ENCODE assay signal across 8 cellular contexts in the genomic region with DNA sequence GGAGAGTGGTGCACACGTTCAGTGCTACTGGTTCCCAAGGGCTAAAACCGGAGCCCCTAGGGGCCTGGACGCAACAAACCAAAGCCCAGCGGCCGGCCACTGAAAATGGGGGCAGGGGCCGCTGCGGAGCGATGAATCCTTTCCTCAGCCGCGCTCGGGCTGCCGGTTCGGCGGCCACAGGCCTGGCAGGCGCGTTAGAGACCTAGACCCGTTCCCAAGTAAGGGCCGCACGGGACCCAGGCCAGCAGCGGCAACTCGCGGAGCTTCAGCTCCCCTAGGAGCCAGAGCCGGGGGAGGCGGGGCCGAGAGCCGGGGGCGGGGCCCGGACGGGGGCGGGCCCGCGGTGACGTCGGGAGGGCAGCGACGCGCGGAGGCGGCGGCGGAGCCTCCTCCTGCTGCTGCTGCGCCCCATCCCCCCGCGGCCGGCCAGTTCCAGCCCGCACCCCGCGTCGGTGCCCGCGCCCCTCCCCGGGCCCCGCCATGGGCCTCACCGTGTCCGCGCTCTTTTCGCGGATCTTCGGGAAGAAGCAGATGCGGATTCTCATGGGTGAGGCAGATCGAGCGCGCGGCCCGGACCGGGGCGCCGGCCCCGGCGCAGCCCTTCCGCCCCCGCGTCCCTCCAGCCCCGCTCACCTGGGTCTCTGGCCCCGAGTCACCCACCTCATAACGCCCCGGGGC. TPM values are rescaled to one million over a fixed set of nuclear protein-coding genes. Genes with fewer than 3 reads are reported as not detected.
DNase-seq lines count a peak whose midpoint lies in the region; ATAC-seq and TF ChIP-seq lines count a peak whose summit lies in the region.

ARF5 (plus strand) TSS at position 393 of the 678 bp plus-strand sequence; CDS start at position 481, 88 bp downstream.

- ATAC-seq in GM19351 (IDR thresholded peaks at IDR 0.05; ENCODE audit: unreplicated experiment) (peak; percentile 72), HG03520 (IDR thresholded peaks at IDR 0.05; ENCODE audit: unreplicated experiment) (peak; percentile 63), lower lobe of right lung (peak; percentile 95)
- peak; percentile 82 for ATAC-seq in activated CD8-positive, alpha-beta T cell treated with anti-CD3 and anti-CD28 coated beads for 36 hours

- H3K36me3 Mint-ChIP-seq in activated CD8-positive, alpha-beta T cell treated with anti-CD3 and anti-CD28 coated beads for 36 hours (ENCODE audit: low read depth) = peaks cover 19% of the 10 kb centered on the region

- peaks cover 40% of the 10 kb centered on the region for H3K4me1 ChIP-seq in lower lobe of right lung

- H3K36me3 ChIP-seq in lower lobe of right lung = peaks cover 29% of the 10 kb centered on the region

- H3K4me3 Mint-ChIP-seq in activated CD8-positive, alpha-beta T cell treated with anti-CD3 and anti-CD28 coated beads for 36 hours = peak within 1 kb of the TSS; percentile 93

- POLR2A ChIA-PET in activated CD8-positive, alpha-beta T cell treated with anti-CD3 and anti-CD28 coated beads for 36 hours (lab: Charles Lee) = interaction anchor here (0.6 to 1.2 kb wide), 4 partner anchors 12 to 516 kb away, joined by 3 to 5 read pairs (median 3); no protein-coding TSS in a partner anchor

- CTCF ChIA-PET in activated CD8-positive, alpha-beta T cell treated with anti-CD3 and anti-CD28 coated beads for 36 hours (lab: Charles Lee) = interaction anchor here (0.8 to 1.3 kb wide), 4 partner anchors 28 to 622 kb away, joined by 3 read pairs; no protein-coding TSS in a partner anchor

- intact Hi-C loops in activated CD8-positive, alpha-beta T cell treated with anti-CD3 and anti-CD28 coated beads for 36 hours (cut with micrococcal nuclease) = no loop called here
- intact Hi-C loops in lower lobe of right lung (cut with DNase I) = no loop called here

- H3K27ac ChIP-seq in C4-2B (peak within 1 kb of the TSS; percentile 95), lower lobe of right lung (peak within 1 kb of the TSS; percentile 87)

- H3K9me3 Mint-ChIP-seq in activated CD8-positive, alpha-beta T cell treated with anti-CD3 and anti-CD28 coated beads for 36 hours = no peaks in the 10 kb centered on the region

- no peaks in the 10 kb centered on the region for H3K27me3 Mint-ChIP-seq in activated CD8-positive, alpha-beta T cell treated with anti-CD3 and anti-CD28 coated beads for 36 hours

- H3K4me1 Mint-ChIP-seq in activated CD8-positive, alpha-beta T cell treated with anti-CD3 and anti-CD28 coated beads for 36 hours (ENCODE audit: low read depth) = peaks cover 44% of the 10 kb centered on the region

- DNase-seq in NCI-H82 treated with DMSO at 0.1 percent for 48 hours (lab: John Stamatoyannopoulos, UW; ENCODE audit: unreplicated experiment) (peak; percentile 48), ecto neural progenitor cell (ENCODE audit: low spot score) (peak; percentile 94), lower lobe of right lung (peak; percentile 91)
- peak; percentile 85 for DNase-seq in activated CD8-positive, alpha-beta T cell treated with anti-CD3 and anti-CD28 coated beads for 36 hours
- peak; percentile 76 to 86 (median 81) for DNase-seq in stimulated activated CD4-positive, alpha-beta T cell treated with anti-CD3 and anti-CD28 coated beads, TNF-alpha, amount 100 ng/mL, for 24 hours (ENCODE audit: low read depth in 3 of 3)

- peak within 1 kb of the TSS; percentile 94 for H3K27ac Mint-ChIP-seq in activated CD8-positive, alpha-beta T cell treated with anti-CD3 and anti-CD28 coated beads for 36 hours

- no peak for TF ChIP-seq CTCF in C4-2B (conservative IDR thresholded peaks at IDR 0.05)
- TF ChIP-seq CTCF in activated CD8-positive, alpha-beta T cell treated with anti-CD3 and anti-CD28 coated beads for 36 hours (IDR thresholded peaks at IDR 0.05) = no peak
- TF ChIP-seq CTCF in lower lobe of right lung (IDR thresholded peaks at IDR 0.05) = no peak

- H3K27me3 ChIP-seq in lower lobe of right lung (ENCODE audit: low read depth) = no peaks in the 10 kb centered on the region

- peak within 1 kb of the TSS; percentile 95 for H3K4me3 ChIP-seq in lower lobe of right lung

- H3K9me3 ChIP-seq in lower lobe of right lung = no peaks in the 10 kb centered on the region

RNA-seq across cellular contexts. Expression of gene ARF5, which starts in this region (rescaled TPM):
- total RNA-seq in activated CD8-positive, alpha-beta T cell treated with anti-CD3 and anti-CD28 coated beads for 36 hours = 100 to 1,000 TPM; 106 to 114 TPM
- 88.6 TPM for total RNA-seq in lower lobe of right lung

Comparison
In these comparisons a context has a peak if more than half of its experiments do, and no peak if none do; other contexts are left out.
1. Peak in every context shown above with its lines: DNase-seq, ATAC-seq, H3K4me3 ChIP-seq and H3K27ac ChIP-seq.